1 cellular context compared by ENCODE assay signal in genomic region chr18:23274638-23275482, GRCh38.
TF ChIP-seq lines count a peak whose summit lies in the region.

No MANE protein-coding gene starts in this region.

TF ChIP-seq in K562, 482 proteins besides CTCF, POLR2A, EP300 and RAD21:
- no peak for TF ChIP-seq TRIM25 (IDR thresholded peaks at IDR 0.05; ENCODE audit: borderline replicate concordance)
